In the genomic region with DNA sequence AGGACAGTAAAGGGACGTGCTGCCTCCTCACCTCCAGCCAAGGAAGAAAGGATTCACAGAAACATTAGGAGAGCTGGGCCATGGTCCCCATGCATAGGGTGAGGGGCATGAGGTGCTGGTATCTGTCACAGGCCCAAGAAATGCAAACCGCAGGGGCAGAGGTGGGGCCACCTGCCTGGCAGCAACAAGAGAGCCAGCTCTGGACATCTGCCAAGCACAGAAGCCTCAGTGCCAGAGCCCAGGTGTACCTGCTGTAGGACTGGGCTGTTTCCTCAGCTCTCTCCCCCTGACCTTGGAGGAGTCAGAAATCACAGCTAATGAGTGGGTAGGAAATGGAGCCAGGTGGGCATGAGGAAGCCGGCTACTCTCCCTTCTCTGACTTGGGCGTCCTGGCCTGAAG, we compare ENCODE assay signal across 12 cellular contexts. TPM values are rescaled to one million over a fixed set of nuclear protein-coding genes. Genes with fewer than 3 reads are reported as not detected.
DNase-seq lines count a peak whose midpoint lies in the region; ATAC-seq and TF ChIP-seq lines count a peak whose summit lies in the region.
"Had no signal": no experiment of that assay in that cellular context is flagged by ENCODE, and none has a peak within 500 bp of the region (broad histone marks: within the 10 kb centered on the region; RNA-seq: fewer than 3 reads in every experiment).

No MANE protein-coding gene starts in this region.

- BruUV-seq in OCI-LY7 (replicated peaks; lab: Mats Ljungman, UMichigan): no TSS peak

- 31 to 36% methylated on average over 4 of the region's 4 CpGs for WGBS in body of pancreas, 2 donors

- H3K9me3 Mint-ChIP-seq in progenitor cell of endocrine pancreas (ENCODE audit: low read depth): no peaks in the 10 kb centered on the region
- H3K9me3 Mint-ChIP-seq: activated naive CD8-positive, alpha-beta T cell treated with anti-CD3 and anti-CD28 coated beads, Interleukin-2, amount 50 U/mL, for 24 hours had no signal

- H3K9ac ChIP-seq in KMS-11: no peak overlapping the region
- H3K9ac ChIP-seq: BLaER1 had no signal

- no peaks in the 10 kb centered on the region for H3K27me3 Mint-ChIP-seq in progenitor cell of endocrine pancreas

- no peaks in the 10 kb centered on the region for H4K20me1 ChIP-seq in KMS-11 (ENCODE audit: insufficient read depth)
- H4K20me1 ChIP-seq in OCI-LY7 (ENCODE audit: insufficient read depth, low read length): no peaks in the 10 kb centered on the region
- H4K20me1 ChIP-seq: BLaER1 had no signal

- H3K4me3 ChIP-seq in KMS-11 (IDR thresholded peaks at IDR 0.05; ENCODE audit: insufficient read depth, low read depth, low read length): no peak overlapping the region
- no peak overlapping the region for H3K4me3 ChIP-seq in body of pancreas
- no peak overlapping the region for H3K4me3 ChIP-seq in OCI-LY7 (ENCODE audit: low read depth, low read length, poor library complexity, severe bottlenecking)
- H3K4me3 ChIP-seq: BLaER1, coronary artery had no signal

- H3K36me3 ChIP-seq in KMS-11 (ENCODE audit: insufficient read depth): no peaks in the 10 kb centered on the region
- H3K36me3 ChIP-seq in body of pancreas (replicated peaks in 1 of 2; ENCODE audit: insufficient read depth in 1 of 2, low read depth in 2 of 2): no peaks in the 10 kb centered on the region
- H3K36me3 ChIP-seq in OCI-LY7 (ENCODE audit: insufficient read depth, low read length): no peaks in the 10 kb centered on the region
- H3K36me3 ChIP-seq: BLaER1 had no signal

- POLR2A ChIA-PET in OCI-LY7 (lab: Charles Lee): no interaction called here

- TF ChIP-seq POLR2A in body of pancreas (IDR thresholded peaks at IDR 0.05): no peak

- CTCF ChIA-PET in OCI-LY7 (lab: Charles Lee; ENCODE audit: unreplicated experiment): no interaction called here

- H3K4me2 ChIP-seq in KMS-11: peak overlapping the region; percentile 27
- H3K4me2 ChIP-seq in OCI-LY7 (ENCODE audit: low read length): no peak overlapping the region
- H3K4me2 ChIP-seq: BLaER1 had no signal

- H3K9me3 ChIP-seq in body of pancreas (no peaks in the 10 kb centered on the region), OCI-LY7 (ENCODE audit: low read length) (no peaks in the 10 kb centered on the region)

- H3K9me2 ChIP-seq in OCI-LY7 (ENCODE audit: insufficient read depth, low read length): no peaks in the 10 kb centered on the region

- DNase-seq in NCI-H2171 (lab: John Stamatoyannopoulos, UW) (peak; percentile 43), body of pancreas (peak; percentile 69 to 88 (median 84)), progenitor cell of endocrine pancreas (ENCODE audit: low spot score, unreplicated experiment) (no peak), posterior vena cava (ENCODE audit: low spot score) (no peak), OCI-LY7 (ENCODE audit: low spot score) (no peak)
- DNase-seq in stimulated activated CD4-positive, alpha-beta T cell treated with anti-CD3 and anti-CD28 coated beads, Interleukin-2, amount 100 ng/mL, for 48 hours: no peak
- DNase-seq: activated naive CD8-positive, alpha-beta T cell treated with anti-CD3 and anti-CD28 coated beads, Interleukin-2, amount 50 U/mL, for 24 hours; GF-D8 had no signal

- peak overlapping the region; percentile 14 for H3K27ac Mint-ChIP-seq in progenitor cell of endocrine pancreas
- H3K27ac Mint-ChIP-seq: activated naive CD8-positive, alpha-beta T cell treated with anti-CD3 and anti-CD28 coated beads, Interleukin-2, amount 50 U/mL, for 24 hours had no signal

- no peak overlapping the region for H3K4me3 Mint-ChIP-seq in progenitor cell of endocrine pancreas (ENCODE audit: low read depth)
- H3K4me3 Mint-ChIP-seq: activated naive CD8-positive, alpha-beta T cell treated with anti-CD3 and anti-CD28 coated beads, Interleukin-2, amount 50 U/mL, for 24 hours had no signal

- H3K36me3 Mint-ChIP-seq in progenitor cell of endocrine pancreas (ENCODE audit: insufficient read depth): peaks cover 2% of the 10 kb centered on the region

- peaks cover 3% of the 10 kb centered on the region for H3K4me1 Mint-ChIP-seq in progenitor cell of endocrine pancreas (ENCODE audit: low read depth)

- ATAC-seq in body of pancreas (peak; percentile 77), GM21529 (IDR thresholded peaks at IDR 0.05; ENCODE audit: unreplicated experiment) (no peak)
- ATAC-seq: activated naive CD8-positive, alpha-beta T cell treated with anti-CD3 and anti-CD28 coated beads, Interleukin-2, amount 50 U/mL, for 24 hours had no signal

- no peak for TF ChIP-seq CTCF in KMS-11 (conservative IDR thresholded peaks at IDR 0.05; ENCODE audit: low read depth, low read length)
- no peak for TF ChIP-seq CTCF in body of pancreas (IDR thresholded peaks at IDR 0.05)
- TF ChIP-seq CTCF in progenitor cell of endocrine pancreas (IDR thresholded peaks at IDR 0.05; ENCODE audit: unreplicated experiment): no peak
- TF ChIP-seq CTCF in OCI-LY7 (conservative IDR thresholded peaks at IDR 0.05; ENCODE audit: low read length): no peak

- no peaks in the 10 kb centered on the region for H3K27me3 ChIP-seq in KMS-11 (ENCODE audit: insufficient read depth, low read depth)
- no peaks in the 10 kb centered on the region for H3K27me3 ChIP-seq in body of pancreas
- H3K27me3 ChIP-seq: BLaER1 had no signal

- H3K27ac ChIP-seq in KMS-11 (peak overlapping the region; percentile 4; the same call in 1 of the 2 replicates), body of pancreas (peak overlapping the region in 2 of 4 donors; percentile 5 to 16), OCI-LY7 (ENCODE audit: low read depth, low read length, poor library complexity, severe bottlenecking) (no peak overlapping the region)
- H3K27ac ChIP-seq: BLaER1, coronary artery had no signal

- H3K79me2 ChIP-seq in KMS-11 (ENCODE audit: insufficient read depth, low read depth) (no peaks in the 10 kb centered on the region), OCI-LY7 (ENCODE audit: insufficient read depth, low read depth, low read length) (no peaks in the 10 kb centered on the region)

- peaks cover 100% of the 10 kb centered on the region for H3K4me1 ChIP-seq in KMS-11 (ENCODE audit: low read depth, poor library complexity, severe bottlenecking)
- peaks cover 15% of the 10 kb centered on the region for H3K4me1 ChIP-seq in body of pancreas
- no peaks in the 10 kb centered on the region for H3K4me1 ChIP-seq in OCI-LY7 (ENCODE audit: insufficient read depth, low read length, poor library complexity, severe bottlenecking)

- peak overlapping the region; percentile 38; the same call in 1 of the 2 replicates for H2AFZ ChIP-seq in KMS-11 (ENCODE audit: low read depth)
- H2AFZ ChIP-seq in OCI-LY7 (ENCODE audit: low read length): no peak overlapping the region

- intact Hi-C loops in body of pancreas (cut with DNase I): no loop called here
- intact Hi-C loops in posterior vena cava (cut with DNase I): no loop called here
- intact Hi-C loops in OCI-LY7 (cut with micrococcal nuclease; ENCODE audit: unreplicated experiment): no loop called here

RNA-seq across cellular contexts. Expression of a gene that starts 45.3 kb away (rescaled TPM):
- under 1 TPM; 0.33 to 0.78 TPM for total RNA-seq in body of pancreas
- total RNA-seq in progenitor cell of endocrine pancreas: 4.5 and 5.5 TPM in 2 replicates
- 1 to 10 TPM; 3.1 to 3.2 TPM for total RNA-seq in posterior vena cava
- total RNA-seq in OCI-LY7 (2014; rRNA removed; shearing (Covaris generic)): 0.80 and 0.82 TPM in 2 replicates
- 1.1 and 1.3 TPM in 2 replicates for total RNA-seq in OCI-LY7 (2022)

RNA-seq across cellular contexts. Expression of a gene that starts 54.1 kb away (rescaled TPM):
- 10 to 100 TPM in 1 of 2 donors, under 1 TPM in 1; 0.99 to 10.9 TPM for total RNA-seq in body of pancreas
- 45.2 and 48.4 TPM in 2 replicates for total RNA-seq in progenitor cell of endocrine pancreas
- 10 to 100 TPM; 16.3 to 19.6 TPM for total RNA-seq in posterior vena cava
- total RNA-seq in OCI-LY7 (2014; rRNA removed; shearing (Covaris generic)): 25.9 and 27.8 TPM in 2 replicates
- 47.7 and 50.0 TPM in 2 replicates for total RNA-seq in OCI-LY7 (2022)

Comparison
In these comparisons a context has a peak if more than half of its experiments do, and no peak if none do; other contexts are left out.
1. DNase-seq: peak in NCI-H2171 (single experiment) and body of pancreas (4 of 4); none in progenitor cell of endocrine pancreas (single experiment), stimulated activated CD4-positive, alpha-beta T cell treated with anti-CD3 and anti-CD28 coated beads, Interleukin-2, amount 100 ng/mL, for 48 hours (0 of 2), posterior vena cava (single experiment) and OCI-LY7 (single experiment).